12 cellular contexts compared by ENCODE assay signal in the genomic region with DNA sequence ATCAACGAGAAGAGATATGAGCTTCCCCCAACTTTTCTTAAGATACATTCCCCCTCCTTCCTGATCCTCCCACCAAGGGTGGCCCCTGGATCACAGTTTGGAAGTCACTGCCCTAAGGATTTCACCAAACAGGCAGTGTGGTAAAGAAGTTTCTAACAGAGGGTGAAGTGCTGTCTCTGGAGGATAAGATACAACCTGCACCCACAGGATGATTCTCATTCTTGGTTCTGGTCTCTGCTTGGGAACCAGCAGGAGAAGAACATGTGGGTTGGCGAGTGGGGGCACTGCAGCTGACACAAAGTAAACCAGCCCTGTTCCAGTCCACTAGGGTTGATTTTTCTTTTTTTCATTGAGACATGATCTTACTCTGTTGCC. TPM values are rescaled to one million over a fixed set of nuclear protein-coding genes. Genes with fewer than 3 reads are reported as not detected.
A peak's percentile ranks its signal among the peaks of the same experiment; 100 is the strongest.
DNase-seq lines count a peak whose midpoint lies in the region; ATAC-seq and TF ChIP-seq lines count a peak whose summit lies in the region.
"Had no signal": no experiment of that assay in that cellular context is flagged by ENCODE, and none has a peak within 500 bp of the region (broad histone marks: within the 10 kb centered on the region; RNA-seq: fewer than 3 reads in every experiment).

No MANE protein-coding gene starts in this region.

- H3K36me3 ChIP-seq in A673 (ENCODE audit: insufficient read depth, low read length, poor library complexity, severe bottlenecking) (peaks cover 11% of the 10 kb centered on the region), HUES48 (ENCODE audit: control insufficient read depth, insufficient read depth, low read length) (peaks cover 5% of the 10 kb centered on the region), breast epithelium (no peaks in the 10 kb centered on the region), muscle layer of duodenum (ENCODE audit: control insufficient read depth in 1 of 2, insufficient read depth in 2 of 2, low read length in 2 of 2) (no peaks in the 10 kb centered on the region), PC-3 (ENCODE audit: low read depth, low read length) (peaks cover 21% of the 10 kb centered on the region; the same call in 1 of the 2 replicates)

- peaks cover 100% of the 10 kb centered on the region for H3K79me2 ChIP-seq in PC-3 (ENCODE audit: low read length)

- no TSS peak for BruUV-seq in A673 (replicated peaks; lab: Mats Ljungman, UMichigan)
- no TSS peak for BruUV-seq in PC-3 (replicated peaks; lab: Mats Ljungman, UMichigan)

- peak overlapping the region; percentile 59 for H3K27ac ChIP-seq in A673 (ENCODE audit: low read depth, low read length, poor library complexity, severe bottlenecking)
- peak overlapping the region; percentile 69 for H3K27ac ChIP-seq in HUES48 (ENCODE audit: low read depth, low read length)
- peak overlapping the region; percentile 23 to 56 for H3K27ac ChIP-seq in breast epithelium
- H3K27ac ChIP-seq in muscle layer of duodenum (ENCODE audit: low read length): peak overlapping the region; percentile 53
- H3K27ac ChIP-seq in PC-3 (ENCODE audit: low read length): no peak overlapping the region
- H3K27ac ChIP-seq: parathyroid adenoma had no signal

- H3K27me3 ChIP-seq in A673 (replicated peaks; ENCODE audit: insufficient read depth, low read depth, low read length, poor library complexity) (no peaks in the 10 kb centered on the region), HUES48 (ENCODE audit: control insufficient read depth, insufficient read depth, low read length) (no peaks in the 10 kb centered on the region), breast epithelium (no peaks in the 10 kb centered on the region), muscle layer of duodenum (ENCODE audit: low read depth, low read length) (no peaks in the 10 kb centered on the region), PC-3 (ENCODE audit: low read length) (no peaks in the 10 kb centered on the region)

- no peak overlapping the region for H2AFZ ChIP-seq in PC-3 (ENCODE audit: low read length)
- H2AFZ ChIP-seq: parathyroid adenoma had no signal

- TF ChIP-seq CTCF in A673 (conservative IDR thresholded peaks at IDR 0.05; ENCODE audit: low read depth, low read length) (no peak), breast epithelium (IDR thresholded peaks at IDR 0.05) (no peak), PC-3 (conservative IDR thresholded peaks at IDR 0.05; ENCODE audit: low read depth, low read length) (no peak)

- no peak overlapping the region for H3K4me2 ChIP-seq in PC-3 (ENCODE audit: low read length)

- H3K9me2 ChIP-seq in PC-3 (replicated peaks; ENCODE audit: low read length): no peaks in the 10 kb centered on the region

- ATAC-seq in HG02571 (IDR thresholded peaks at IDR 0.05; ENCODE audit: unreplicated experiment) (no peak), PC-3 (no peak)

- POLR2A ChIA-PET in A673 (lab: Charles Lee; ENCODE audit: low non-redundant PET) (no interaction called here), PC-3 (lab: Charles Lee; ENCODE audit: unreplicated experiment) (no interaction called here)

- H3F3A ChIP-seq in PC-3 (ENCODE audit: low read length, unreplicated experiment): no peaks in the 10 kb centered on the region

- DNase-seq in A673 (ENCODE audit: low spot score) (no peak), breast epithelium (ENCODE audit: low spot score in 2 of 2) (no peak), NCI-H1436 treated with DMSO at 0.1 percent for 48 hours (lab: John Stamatoyannopoulos, UW) (no peak), pons (ENCODE audit: low spot score) (no peak), PC-3 (no peak)
- DNase-seq: activated T-cell treated with anti-CD3 and anti-CD28 coated beads, Interleukin-2, amount 50 U/mL, for 4 hours; NCI-H2029 treated with DMSO at 0.1 percent for 48 hours; stimulated activated CD4-positive, alpha-beta T cell treated with anti-CD3 and anti-CD28 coated beads, Interleukin-4, amount 100 ng/mL, for 1 hour had no signal

- no peak overlapping the region for H3K4me3 ChIP-seq in A673 (ENCODE audit: low read depth, low read length, poor library complexity, severe bottlenecking)
- H3K4me3 ChIP-seq in HUES48 (ENCODE audit: low read depth, low read length): no peak overlapping the region
- peak overlapping the region in 1 of 3 donors; percentile 19 for H3K4me3 ChIP-seq in breast epithelium
- H3K4me3 ChIP-seq in muscle layer of duodenum (ENCODE audit: low read depth in 1 of 2, low read length in 2 of 2): no peak overlapping the region
- no peak overlapping the region for H3K4me3 ChIP-seq in PC-3 (ENCODE audit: low read length)

- intact Hi-C loops in A673 (cut with micrococcal nuclease; ENCODE audit: unreplicated experiment) (no loop called here), breast epithelium (cut with DNase I; ENCODE audit: low total_unique reads) (no loop called here), PC-3 (cut with micrococcal nuclease) (no loop called here)

- CTCF ChIA-PET in A673 (lab: Charles Lee) (interaction anchor here (1.1 kb wide), 1 partner anchor 9 kb away, joined by 6 read pairs; the partner anchor contains the start of gene NFE2L2), PC-3 (lab: Charles Lee) (no interaction called here)

- no peaks in the 10 kb centered on the region for H3K9me3 ChIP-seq in A673 (ENCODE audit: low read depth, low read length, poor library complexity, severe bottlenecking)
- peaks cover 13% of the 10 kb centered on the region for H3K9me3 ChIP-seq in HUES48 (ENCODE audit: control insufficient read depth, insufficient read depth, low read length)
- H3K9me3 ChIP-seq in breast epithelium: no peaks in the 10 kb centered on the region
- no peaks in the 10 kb centered on the region for H3K9me3 ChIP-seq in muscle layer of duodenum (ENCODE audit: control insufficient read depth in 1 of 2, low read length in 2 of 2)
- no peaks in the 10 kb centered on the region for H3K9me3 ChIP-seq in PC-3 (ENCODE audit: low read length)

- no peak overlapping the region for H3K9ac ChIP-seq in HUES48 (ENCODE audit: low read depth, low read length)
- H3K9ac ChIP-seq in PC-3 (ENCODE audit: low read length): no peak overlapping the region
- H3K9ac ChIP-seq: parathyroid adenoma had no signal

- TF ChIP-seq POLR2A in breast epithelium (IDR thresholded peaks at IDR 0.05): no peak

- peaks cover 86% of the 10 kb centered on the region for H4K20me1 ChIP-seq in PC-3 (ENCODE audit: low read length)

- H3K4me1 ChIP-seq in A673 (ENCODE audit: insufficient read depth, low read length, poor library complexity, severe bottlenecking) (peaks cover 30% of the 10 kb centered on the region), HUES48 (ENCODE audit: control insufficient read depth, insufficient read depth, low read length) (peaks cover 41% of the 10 kb centered on the region), breast epithelium (peaks cover 7 to 36% of the 10 kb centered on the region in 2 donors), muscle layer of duodenum (ENCODE audit: control insufficient read depth in 1 of 2, insufficient read depth in 2 of 2, low read length in 2 of 2) (peaks cover 62 to 71% of the 10 kb centered on the region in 2 donors), PC-3 (ENCODE audit: insufficient read depth, low read length) (peaks cover 15% of the 10 kb centered on the region)

RNA-seq across cellular contexts. Expression of gene NFE2L2, which starts 9.3 kb away (rescaled TPM):
- 72.7 and 80.0 TPM in 2 replicates for total RNA-seq in A673 (2021)
- 100 to 1,000 TPM in 2 of 3 donors, 10 to 100 TPM in 1; 63.8 to 133 (median 124) TPM for total RNA-seq in breast epithelium
- total RNA-seq in PC-3 (2014; rRNA removed): 17.3 and 24.2 TPM in 2 replicates

RNA-seq across cellular contexts. Expression of gene HNRNPA3, which starts 42.6 kb away (rescaled TPM):
- total RNA-seq in A673 (2021) (454 and 462 TPM in 2 replicates), breast epithelium (10 to 100 TPM; 60.6 to 100.0 (median 95.9) TPM), PC-3 (2014; rRNA removed) (50.3 and 90.2 TPM in 2 replicates)
